In the genomic region with DNA sequence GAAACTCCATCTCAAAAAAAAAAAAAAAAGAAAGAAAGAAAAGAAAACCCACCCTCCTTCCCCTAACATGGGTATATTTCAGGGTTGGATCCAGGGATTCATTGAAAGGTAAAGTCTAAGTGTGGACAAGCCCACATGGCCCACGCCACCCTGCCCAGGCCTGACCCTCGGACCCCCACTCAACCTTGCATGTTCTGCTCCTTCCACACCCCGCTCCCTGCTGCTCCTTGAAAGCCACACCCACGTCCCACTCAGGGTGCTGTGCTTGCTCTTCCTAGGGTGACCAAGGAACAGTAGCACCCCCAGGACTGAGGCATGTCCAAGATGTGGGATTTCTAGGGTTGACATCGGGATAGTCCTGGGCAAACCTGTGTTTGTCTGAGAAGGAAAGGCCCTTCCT, we compare ENCODE assay signal across 14 cellular contexts.
DNase-seq lines count a peak whose midpoint lies in the region; ATAC-seq and TF ChIP-seq lines count a peak whose summit lies in the region.
"Had no signal": no experiment of that assay in that cellular context is flagged by ENCODE, and none has a peak within 500 bp of the region (broad histone marks: within the 10 kb centered on the region; RNA-seq: fewer than 3 reads in every experiment).

No MANE protein-coding gene starts in this region.

- H3K27me3 Mint-ChIP-seq in mesothelial cell of epicardium (ENCODE audit: low read depth), result no peaks in the 10 kb centered on the region
- H3K27me3 Mint-ChIP-seq: CD4-positive, CD25-positive, alpha-beta regulatory T cell had no signal

- peak; percentile 3 for DNase-seq in WERI-Rb-1
- DNase-seq in mesothelial cell of epicardium (ENCODE audit: low spot score in 2 of 2, unreplicated experiment in 2 of 2), result no peak
- DNase-seq in posterior vena cava (ENCODE audit: low spot score), result peak; percentile 58
- no peak for DNase-seq in medulla oblongata (ENCODE audit: extremely low spot score)
- no peak for DNase-seq in superior temporal gyrus (ENCODE audit: extremely low spot score)
- DNase-seq: 8988T; AML-193; Calu3; CD4-positive, CD25-positive, alpha-beta regulatory T cell; DMS 273 treated with DMSO at 0.1 percent for 48 hours had no signal

- peaks cover 39% of the 10 kb centered on the region for H3K4me1 Mint-ChIP-seq in mesothelial cell of epicardium
- H3K4me1 Mint-ChIP-seq: CD4-positive, CD25-positive, alpha-beta regulatory T cell had no signal

- no peaks in the 10 kb centered on the region for H3K27me3 ChIP-seq in WERI-Rb-1 (ENCODE audit: insufficient read depth, low read depth, severe bottlenecking)
- H3K27me3 ChIP-seq: BLaER1 had no signal

- intact Hi-C loops in posterior vena cava (cut with DNase I), result no loop called here

- peak overlapping the region; percentile 61 for H3K27ac Mint-ChIP-seq in mesothelial cell of epicardium
- H3K27ac Mint-ChIP-seq: CD4-positive, CD25-positive, alpha-beta regulatory T cell had no signal

- H3K9me3 ChIP-seq in WERI-Rb-1 (ENCODE audit: severe bottlenecking), result no peaks in the 10 kb centered on the region
- H3K9me3 ChIP-seq: BLaER1 had no signal

- ATAC-seq in HG03439 (IDR thresholded peaks at IDR 0.05; ENCODE audit: unreplicated experiment), result no peak
- ATAC-seq: HCT116 had no signal

- no peak for TF ChIP-seq CTCF in C4-2B (conservative IDR thresholded peaks at IDR 0.05)
- no peak for TF ChIP-seq CTCF in WERI-Rb-1 (IDR thresholded peaks at IDR 0.05; ENCODE audit: low read depth, low read length)
- no peak for TF ChIP-seq CTCF in mesothelial cell of epicardium (IDR thresholded peaks at IDR 0.05; ENCODE audit: unreplicated experiment)

- no peaks in the 10 kb centered on the region for H3K36me3 ChIP-seq in WERI-Rb-1
- H3K36me3 ChIP-seq: BLaER1 had no signal

- no peaks in the 10 kb centered on the region for H3K9me3 Mint-ChIP-seq in mesothelial cell of epicardium

- no peak overlapping the region for H3K4me3 Mint-ChIP-seq in mesothelial cell of epicardium
- H3K4me3 Mint-ChIP-seq: CD4-positive, CD25-positive, alpha-beta regulatory T cell had no signal

- H3K27ac ChIP-seq in C4-2B, result peak overlapping the region; percentile 52; the same call in 1 of the 2 replicates
- no peak overlapping the region for H3K27ac ChIP-seq in WERI-Rb-1
- H3K27ac ChIP-seq: BLaER1 had no signal

- H3K36me3 Mint-ChIP-seq in mesothelial cell of epicardium, result no peaks in the 10 kb centered on the region
- H3K36me3 Mint-ChIP-seq: CD4-positive, CD25-positive, alpha-beta regulatory T cell had no signal

- H3K4me3 ChIP-seq in WERI-Rb-1 (ENCODE audit: low read depth, low read length), result no peak overlapping the region
- H3K4me3 ChIP-seq: BLaER1 had no signal

Comparison
In these comparisons a context has a peak if more than half of its experiments do, and no peak if none do; other contexts are left out.
1. DNase-seq: peak in WERI-Rb-1 (single experiment) and posterior vena cava (single experiment); none in mesothelial cell of epicardium (0 of 2), medulla oblongata (single experiment) and superior temporal gyrus (single experiment).